ENCODE assay signal across 8 cellular contexts in genomic region chr20:23782366-23782983, GRCh38. TPM values are rescaled to one million over a fixed set of nuclear protein-coding genes. Genes with fewer than 3 reads are reported as not detected.
DNase-seq lines count a peak whose midpoint lies in the region; ATAC-seq lines count a peak whose summit lies in the region.

No MANE protein-coding gene starts in this region.

- no peak overlapping the region for H3K4me3 Mint-ChIP-seq in activated naive CD4-positive, alpha-beta T cell treated with anti-CD3 and anti-CD28 coated beads for 36 hours
- H3K4me3 Mint-ChIP-seq in activated CD4-positive, alpha-beta memory T cell treated with anti-CD3 and anti-CD28 coated beads, Interleukin-2, amount 10 ng/mL, durations not matched to agents 7 days and 5 days = no peak overlapping the region
- no peak overlapping the region for H3K4me3 Mint-ChIP-seq in stimulated activated memory B cell treated with anti-CD40 and anti-IgM and Interleukin-4, amounts not matched to agents 10 μg/mL and 1 μg/mL and 100 μg/mL, for 72 hours

- peak; percentile 50 for DNase-seq in activated naive CD4-positive, alpha-beta T cell treated with anti-CD3 and anti-CD28 coated beads for 36 hours
- no peak for DNase-seq in activated naive CD4-positive, alpha-beta T cell treated with Interleukin-2 at 50 U/mL for 16 hours
- DNase-seq in HT1080 (ENCODE audit: low read depth) (peak; percentile 26), kidney glomerular epithelial cell (lab: John Stamatoyannopoulos, UW) (peak; percentile 26)
- DNase-seq in activated CD4-positive, alpha-beta memory T cell treated with anti-CD3 and anti-CD28 coated beads, Interleukin-2, amount 10 ng/mL, durations not matched to agents 7 days and 5 days = peak; percentile 31

- ATAC-seq in GM18861 (IDR thresholded peaks at IDR 0.05; ENCODE audit: unreplicated experiment) (no peak), HG03175 (IDR thresholded peaks at IDR 0.05; ENCODE audit: unreplicated experiment) (no peak)
- no peak for ATAC-seq in stimulated activated memory B cell treated with anti-CD40 and anti-IgM and Interleukin-4, amounts not matched to agents 10 μg/mL and 1 μg/mL and 100 μg/mL, for 72 hours

- H3K36me3 Mint-ChIP-seq in activated naive CD4-positive, alpha-beta T cell treated with anti-CD3 and anti-CD28 coated beads for 36 hours (ENCODE audit: low read depth) = no peaks in the 10 kb centered on the region
- no peaks in the 10 kb centered on the region for H3K36me3 Mint-ChIP-seq in activated CD4-positive, alpha-beta memory T cell treated with anti-CD3 and anti-CD28 coated beads, Interleukin-2, amount 10 ng/mL, durations not matched to agents 7 days and 5 days (ENCODE audit: low read depth)
- no peaks in the 10 kb centered on the region for H3K36me3 Mint-ChIP-seq in stimulated activated memory B cell treated with anti-CD40 and anti-IgM and Interleukin-4, amounts not matched to agents 10 μg/mL and 1 μg/mL and 100 μg/mL, for 72 hours

- POLR2A ChIA-PET in activated CD4-positive, alpha-beta memory T cell treated with anti-CD3 and anti-CD28 coated beads, Interleukin-2, amount 10 ng/mL, durations not matched to agents 7 days and 5 days (lab: Charles Lee) = no interaction called here

- no peaks in the 10 kb centered on the region for H3K9me3 Mint-ChIP-seq in activated naive CD4-positive, alpha-beta T cell treated with anti-CD3 and anti-CD28 coated beads for 36 hours
- H3K9me3 Mint-ChIP-seq in activated CD4-positive, alpha-beta memory T cell treated with anti-CD3 and anti-CD28 coated beads, Interleukin-2, amount 10 ng/mL, durations not matched to agents 7 days and 5 days = no peaks in the 10 kb centered on the region
- no peaks in the 10 kb centered on the region for H3K9me3 Mint-ChIP-seq in stimulated activated memory B cell treated with anti-CD40 and anti-IgM and Interleukin-4, amounts not matched to agents 10 μg/mL and 1 μg/mL and 100 μg/mL, for 72 hours

- H3K4me1 Mint-ChIP-seq in activated naive CD4-positive, alpha-beta T cell treated with anti-CD3 and anti-CD28 coated beads for 36 hours (ENCODE audit: low read depth) = no peaks in the 10 kb centered on the region
- no peaks in the 10 kb centered on the region for H3K4me1 Mint-ChIP-seq in activated CD4-positive, alpha-beta memory T cell treated with anti-CD3 and anti-CD28 coated beads, Interleukin-2, amount 10 ng/mL, durations not matched to agents 7 days and 5 days
- H3K4me1 Mint-ChIP-seq in stimulated activated memory B cell treated with anti-CD40 and anti-IgM and Interleukin-4, amounts not matched to agents 10 μg/mL and 1 μg/mL and 100 μg/mL, for 72 hours = no peaks in the 10 kb centered on the region

- intact Hi-C loops in activated naive CD4-positive, alpha-beta T cell treated with anti-CD3 and anti-CD28 coated beads for 36 hours (cut with micrococcal nuclease) = no loop called here

- peaks cover 3% of the 10 kb centered on the region for H3K27me3 Mint-ChIP-seq in activated naive CD4-positive, alpha-beta T cell treated with anti-CD3 and anti-CD28 coated beads for 36 hours (ENCODE audit: low read depth)
- peaks cover 4% of the 10 kb centered on the region for H3K27me3 Mint-ChIP-seq in activated CD4-positive, alpha-beta memory T cell treated with anti-CD3 and anti-CD28 coated beads, Interleukin-2, amount 10 ng/mL, durations not matched to agents 7 days and 5 days
- no peaks in the 10 kb centered on the region for H3K27me3 Mint-ChIP-seq in stimulated activated memory B cell treated with anti-CD40 and anti-IgM and Interleukin-4, amounts not matched to agents 10 μg/mL and 1 μg/mL and 100 μg/mL, for 72 hours

- CTCF ChIA-PET in activated naive CD4-positive, alpha-beta T cell treated with anti-CD3 and anti-CD28 coated beads for 36 hours (lab: Charles Lee) = interaction anchor here (1.2 kb wide), 1 partner anchor 9 kb away, joined by 3 read pairs; no protein-coding TSS in a partner anchor
- CTCF ChIA-PET in activated CD4-positive, alpha-beta memory T cell treated with anti-CD3 and anti-CD28 coated beads, Interleukin-2, amount 10 ng/mL, durations not matched to agents 7 days and 5 days (lab: Charles Lee) = no interaction called here

- H3K27ac Mint-ChIP-seq in activated naive CD4-positive, alpha-beta T cell treated with anti-CD3 and anti-CD28 coated beads for 36 hours = no peak overlapping the region
- no peak overlapping the region for H3K27ac Mint-ChIP-seq in activated CD4-positive, alpha-beta memory T cell treated with anti-CD3 and anti-CD28 coated beads, Interleukin-2, amount 10 ng/mL, durations not matched to agents 7 days and 5 days
- no peak overlapping the region for H3K27ac Mint-ChIP-seq in stimulated activated memory B cell treated with anti-CD40 and anti-IgM and Interleukin-4, amounts not matched to agents 10 μg/mL and 1 μg/mL and 100 μg/mL, for 72 hours

RNA-seq across cellular contexts. Expression of gene CST1, which starts 31.7 kb away (rescaled TPM):
- total RNA-seq in activated naive CD4-positive, alpha-beta T cell treated with anti-CD3 and anti-CD28 coated beads for 36 hours = not detected
- not detected in 2 replicates for total RNA-seq in HT1080 (2014; rRNA removed; shearing (Covaris generic))
- not detected in 2 replicates for polyA plus RNA-seq in HT1080 (2015; cell fraction: cytosol; rRNA removed)
- polyA plus RNA-seq in HT1080 (2015; cell fraction: nucleus; rRNA removed) = not detected in 2 replicates
- not detected for total RNA-seq in activated CD4-positive, alpha-beta memory T cell treated with anti-CD3 and anti-CD28 coated beads, Interleukin-2, amount 10 ng/mL, durations not matched to agents 7 days and 5 days

RNA-seq across cellular contexts. Expression of gene CST2, which starts 44.1 kb away (rescaled TPM):
- not detected for total RNA-seq in activated naive CD4-positive, alpha-beta T cell treated with anti-CD3 and anti-CD28 coated beads for 36 hours
- total RNA-seq in HT1080 (2014; rRNA removed; shearing (Covaris generic)) = not detected in 2 replicates
- not detected in 2 replicates for polyA plus RNA-seq in HT1080 (2015; cell fraction: cytosol; rRNA removed)
- polyA plus RNA-seq in HT1080 (2015; cell fraction: nucleus; rRNA removed) = not detected in 2 replicates
- not detected for total RNA-seq in activated CD4-positive, alpha-beta memory T cell treated with anti-CD3 and anti-CD28 coated beads, Interleukin-2, amount 10 ng/mL, durations not matched to agents 7 days and 5 days
